Comparison of ENCODE assay signal across 9 cellular contexts in the genomic region with DNA sequence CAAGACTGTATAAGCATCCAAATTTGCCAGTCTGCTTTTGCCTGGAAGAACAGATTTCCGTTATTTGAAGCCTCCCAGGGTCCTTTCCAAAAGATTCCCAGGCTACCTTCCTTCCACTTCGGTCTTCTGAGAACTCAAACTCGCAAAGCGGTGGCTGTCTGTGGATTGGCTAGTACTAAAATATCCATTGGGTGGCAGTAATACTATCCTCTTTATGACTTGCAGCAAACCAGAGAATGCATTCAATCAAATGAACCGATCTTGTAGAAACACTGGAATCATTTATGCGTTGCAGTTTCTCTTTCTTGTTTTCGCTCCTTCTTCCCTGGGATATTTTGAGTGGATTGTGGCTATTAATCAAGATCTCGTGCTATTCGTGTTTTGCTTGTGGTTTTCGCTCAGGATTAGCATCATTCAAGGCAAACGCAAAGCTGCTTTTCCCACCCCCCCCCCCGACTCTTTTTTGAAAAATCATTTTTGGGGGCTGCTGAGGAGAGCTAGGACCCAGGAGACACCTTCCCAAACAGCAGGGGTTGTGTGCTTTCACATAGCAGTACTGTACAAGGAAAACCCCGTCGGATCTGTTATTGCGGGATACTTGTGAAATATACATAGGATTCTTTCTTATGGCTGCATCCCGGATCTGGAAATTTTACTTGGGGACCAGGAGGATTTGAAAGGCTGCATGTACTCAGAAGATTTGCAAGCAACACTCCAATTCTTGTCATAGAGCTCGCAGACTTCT. TPM values are rescaled to one million over a fixed set of nuclear protein-coding genes. Genes with fewer than 3 reads are reported as not detected.
A peak's percentile ranks its signal among the peaks of the same experiment; 100 is the strongest.
DNase-seq lines count a peak whose midpoint lies in the region; ATAC-seq and TF ChIP-seq lines count a peak whose summit lies in the region.
"Had no signal": no experiment of that assay in that cellular context is flagged by ENCODE, and none has a peak within 500 bp of the region (broad histone marks: within the 10 kb centered on the region; RNA-seq: fewer than 3 reads in every experiment).

A gene (plus strand): TSS at position 556 of the 745 bp plus-strand sequence.

- H3K9me3 ChIP-seq in mucosa of descending colon, result no peaks in the 10 kb centered on the region
- H3K9me3 ChIP-seq: Caco-2 had no signal

- ATAC-seq in mucosa of descending colon, result peak; percentile 44
- no peak for ATAC-seq in GM21619 (IDR thresholded peaks at IDR 0.05; ENCODE audit: unreplicated experiment)

- DNase-seq in ACHN (peak; percentile 13), NCI-H187 treated with DMSO at 0.1 percent for 48 hours (lab: John Stamatoyannopoulos, UW) (peak; percentile 74), epithelial cell of esophagus (ENCODE audit: low read depth) (peak; percentile 24), mucosa of descending colon (no peak), NCI-H345 (lab: John Stamatoyannopoulos, UW) (no peak), HuH-7 (ENCODE audit: low spot score) (no peak)
- no peak for DNase-seq in activated CD4-positive, alpha-beta T cell treated with anti-CD3 and anti-CD28 coated beads, Interleukin-2, amount 50 U/mL, for 4 hours

- no peaks in the 10 kb centered on the region for H3K36me3 ChIP-seq in mucosa of descending colon (ENCODE audit: low read depth)

- intact Hi-C loops in mucosa of descending colon (cut with DNase I, micrococcal nuclease), result no loop called here

- in situ Hi-C loops in ACHN (cut with HindIII; ENCODE audit: low pct_ligation_motif_present, low pct_unique_long_range_greater_than_20kb, low sequenced_read_pairs), result no loop called here

- H3K4me3 ChIP-seq in epithelial cell of esophagus (ENCODE audit: low read length) (peak within 1 kb of the TSS; percentile 8), mucosa of descending colon (no peak within 1 kb of the TSS)

- H3K4me1 ChIP-seq in mucosa of descending colon (ENCODE audit: low read depth), result no peaks in the 10 kb centered on the region
- H3K4me1 ChIP-seq: Caco-2 had no signal

- TF ChIP-seq CTCF in epithelial cell of esophagus (IDR thresholded peaks at IDR 0.05; ENCODE audit: insufficient read depth, low read depth, low read length, missing control alignments), result peak; percentile 26
- no peak for TF ChIP-seq CTCF in mucosa of descending colon (IDR thresholded peaks at IDR 0.05)

RNA-seq across cellular contexts. Expression of the gene that starts here (rescaled TPM):
- under 1 TPM in 2 of 3 donors, not detected in 1; 0.34 to 0.79 TPM for total RNA-seq in mucosa of descending colon
- total RNA-seq: Caco-2 had no signal

Comparison
In these comparisons a context has a peak if more than half of its experiments do, and no peak if none do; other contexts are left out.
1. Peak in ATAC-seq in mucosa of descending colon; RNA of the gene not detected or under 1 TPM.
2. DNase-seq: peak in ACHN (single experiment), NCI-H187 treated with DMSO at 0.1 percent for 48 hours (single experiment) and epithelial cell of esophagus (single experiment); none in mucosa of descending colon (0 of 3), activated CD4-positive, alpha-beta T cell treated with anti-CD3 and anti-CD28 coated beads, Interleukin-2, amount 50 U/mL, for 4 hours (0 of 2), NCI-H345 (single experiment) and HuH-7 (single experiment).